Comparison of ENCODE assay signal across 1 cellular context in the genomic region with DNA sequence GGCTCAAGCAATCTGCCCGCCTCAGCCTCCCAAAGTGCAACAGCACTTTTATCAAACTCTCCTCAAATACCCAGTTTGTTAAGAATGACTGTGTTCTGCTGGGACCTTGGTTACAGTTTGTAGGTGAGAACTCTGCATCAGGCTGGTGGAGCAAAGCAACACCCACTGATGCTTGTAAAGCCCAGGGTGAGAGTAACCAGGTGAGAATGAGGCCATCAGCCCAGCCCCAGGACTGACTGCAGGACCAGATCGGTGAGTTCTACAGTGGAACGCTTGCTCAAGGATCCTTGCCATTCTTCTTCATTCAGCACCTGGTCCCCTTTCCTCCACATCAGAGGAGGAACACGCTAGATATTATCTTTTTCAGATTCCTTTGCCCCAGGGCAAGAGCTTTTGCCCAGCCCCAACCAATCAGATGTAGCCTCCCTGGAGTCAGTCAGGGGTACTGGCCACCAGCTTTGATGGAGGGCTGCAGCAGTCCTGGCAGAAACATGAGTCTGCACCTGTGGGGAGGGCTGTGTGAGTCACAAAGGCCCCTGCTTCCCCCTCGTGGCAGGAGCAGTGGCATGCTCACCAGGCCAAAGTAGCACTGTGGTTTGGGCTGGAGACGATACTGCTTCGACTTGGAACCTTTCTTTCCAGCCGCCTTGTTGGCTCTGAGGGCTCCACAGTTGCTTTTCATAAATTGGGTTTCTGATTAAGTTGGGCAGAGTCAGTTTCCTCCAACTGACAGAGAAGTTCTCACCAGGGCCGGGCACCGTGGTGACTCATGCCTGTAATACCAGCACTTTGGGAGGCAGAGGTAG.
A peak's percentile ranks its signal among the peaks of the same experiment; 100 is the strongest.
TF ChIP-seq lines count a peak whose summit lies in the region.

No MANE protein-coding gene starts in this region.

TF ChIP-seq in HepG2, 621 proteins besides CTCF, POLR2A, EP300 and RAD21 (continued from another document and continues in another):
- TF ChIP-seq, protein P1, sequence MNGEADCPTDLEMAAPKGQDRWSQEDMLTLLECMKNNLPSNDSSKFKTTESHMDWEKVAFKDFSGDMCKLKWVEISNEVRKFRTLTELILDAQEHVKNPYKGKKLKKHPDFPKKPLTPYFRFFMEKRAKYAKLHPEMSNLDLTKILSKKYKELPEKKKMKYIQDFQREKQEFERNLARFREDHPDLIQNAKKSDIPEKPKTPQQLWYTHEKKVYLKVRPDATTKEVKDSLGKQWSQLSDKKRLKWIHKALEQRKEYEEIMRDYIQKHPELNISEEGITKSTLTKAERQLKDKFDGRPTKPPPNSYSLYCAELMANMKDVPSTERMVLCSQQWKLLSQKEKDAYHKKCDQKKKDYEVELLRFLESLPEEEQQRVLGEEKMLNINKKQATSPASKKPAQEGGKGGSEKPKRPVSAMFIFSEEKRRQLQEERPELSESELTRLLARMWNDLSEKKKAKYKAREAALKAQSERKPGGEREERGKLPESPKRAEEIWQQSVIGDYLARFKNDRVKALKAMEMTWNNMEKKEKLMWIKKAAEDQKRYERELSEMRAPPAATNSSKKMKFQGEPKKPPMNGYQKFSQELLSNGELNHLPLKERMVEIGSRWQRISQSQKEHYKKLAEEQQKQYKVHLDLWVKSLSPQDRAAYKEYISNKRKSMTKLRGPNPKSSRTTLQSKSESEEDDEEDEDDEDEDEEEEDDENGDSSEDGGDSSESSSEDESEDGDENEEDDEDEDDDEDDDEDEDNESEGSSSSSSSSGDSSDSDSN (CRISPR knock-in tag; IDR thresholded peaks at IDR 0.05) = peak; percentile 44; the same call in 1 of the 2 replicates
- TF ChIP-seq ZSCAN25 (CRISPR knock-in tag; IDR thresholded peaks at IDR 0.05) (no peak), ZNF180 (CRISPR knock-in tag; IDR thresholded peaks at IDR 0.05; ENCODE audit: borderline replicate concordance, low read depth) (no peak), ZNF546 (CRISPR knock-in tag; conservative IDR thresholded peaks at IDR 0.05) (no peak), PHB2 (IDR thresholded peaks at IDR 0.05; ENCODE audit: partially characterized antibody) (no peak), JUNB (CRISPR knock-in tag; IDR thresholded peaks at IDR 0.05; ENCODE audit: borderline replicate concordance) (no peak), ZFP62 (CRISPR knock-in tag; IDR thresholded peaks at IDR 0.05) (no peak), MIER3 (CRISPR knock-in tag; IDR thresholded peaks at IDR 0.05; ENCODE audit: borderline replicate concordance) (peak; percentile 31; the same call in 1 of the 2 replicates), ZNF790 (CRISPR knock-in tag; IDR thresholded peaks at IDR 0.05; ENCODE audit: borderline replicate concordance) (no peak), CAMTA2 (CRISPR knock-in tag; IDR thresholded peaks at IDR 0.05; ENCODE audit: borderline replicate concordance) (no peak), ZIK1 (CRISPR knock-in tag; IDR thresholded peaks at IDR 0.05; ENCODE audit: borderline replicate concordance, low read depth) (no peak), MEF2D (CRISPR knock-in tag; IDR thresholded peaks at IDR 0.05) (no peak), GATA4 (IDR thresholded peaks at IDR 0.05; ENCODE audit: borderline replicate concordance, low read depth) (no peak), TFE3 (CRISPR knock-in tag; IDR thresholded peaks at IDR 0.05) (no peak), POGK (CRISPR knock-in tag; conservative IDR thresholded peaks at IDR 0.05) (no peak), ZNF44 (CRISPR knock-in tag; IDR thresholded peaks at IDR 0.05) (no peak), BHLHE40 (IDR thresholded peaks at IDR 0.05; ENCODE audit: low read length) (0 out of 2 replicates have a peak, but pooled peaks have one; percentile 22), SRSF9 (IDR thresholded peaks at IDR 0.05; ENCODE audit: borderline replicate concordance, insufficient read depth, low read depth, low read length, poor library complexity, severe bottlenecking) (no peak), SOX13 (IDR thresholded peaks at IDR 0.05) (no peak), SOX13 (CRISPR knock-in tag; conservative IDR thresholded peaks at IDR 0.05 in 1 of 2, IDR thresholded peaks at IDR 0.05 in 1 of 2) (0 out of 4 replicates have a peak, but pooled peaks of 1 of the 2 experiments have one; percentile 6), IRF2 (CRISPR knock-in tag; IDR thresholded peaks at IDR 0.05) (peak; percentile 64), ZFYVE20 (CRISPR knock-in tag; IDR thresholded peaks at IDR 0.05; ENCODE audit: borderline replicate concordance, low read depth) (no peak), STAG1 (CRISPR knock-in tag; IDR thresholded peaks at IDR 0.05) (peak; percentile 98), ZBTB38 (CRISPR knock-in tag; IDR thresholded peaks at IDR 0.05) (no peak), ZBTB49 (CRISPR knock-in tag; IDR thresholded peaks at IDR 0.05; ENCODE audit: borderline replicate concordance) (no peak)
- TF ChIP-seq, protein P2, sequence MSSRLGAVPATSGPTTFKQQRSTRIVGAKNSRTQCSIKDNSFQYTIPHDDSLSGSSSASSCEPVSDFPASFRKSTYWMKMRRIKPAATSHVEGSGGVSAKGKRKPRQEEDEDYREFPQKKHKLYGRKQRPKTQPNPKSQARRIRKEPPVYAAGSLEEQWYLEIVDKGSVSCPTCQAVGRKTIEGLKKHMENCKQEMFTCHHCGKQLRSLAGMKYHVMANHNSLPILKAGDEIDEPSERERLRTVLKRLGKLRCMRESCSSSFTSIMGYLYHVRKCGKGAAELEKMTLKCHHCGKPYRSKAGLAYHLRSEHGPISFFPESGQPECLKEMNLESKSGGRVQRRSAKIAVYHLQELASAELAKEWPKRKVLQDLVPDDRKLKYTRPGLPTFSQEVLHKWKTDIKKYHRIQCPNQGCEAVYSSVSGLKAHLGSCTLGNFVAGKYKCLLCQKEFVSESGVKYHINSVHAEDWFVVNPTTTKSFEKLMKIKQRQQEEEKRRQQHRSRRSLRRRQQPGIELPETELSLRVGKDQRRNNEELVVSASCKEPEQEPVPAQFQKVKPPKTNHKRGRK (CRISPR knock-in tag; IDR thresholded peaks at IDR 0.05) = no peak
- TF ChIP-seq, protein P3, sequence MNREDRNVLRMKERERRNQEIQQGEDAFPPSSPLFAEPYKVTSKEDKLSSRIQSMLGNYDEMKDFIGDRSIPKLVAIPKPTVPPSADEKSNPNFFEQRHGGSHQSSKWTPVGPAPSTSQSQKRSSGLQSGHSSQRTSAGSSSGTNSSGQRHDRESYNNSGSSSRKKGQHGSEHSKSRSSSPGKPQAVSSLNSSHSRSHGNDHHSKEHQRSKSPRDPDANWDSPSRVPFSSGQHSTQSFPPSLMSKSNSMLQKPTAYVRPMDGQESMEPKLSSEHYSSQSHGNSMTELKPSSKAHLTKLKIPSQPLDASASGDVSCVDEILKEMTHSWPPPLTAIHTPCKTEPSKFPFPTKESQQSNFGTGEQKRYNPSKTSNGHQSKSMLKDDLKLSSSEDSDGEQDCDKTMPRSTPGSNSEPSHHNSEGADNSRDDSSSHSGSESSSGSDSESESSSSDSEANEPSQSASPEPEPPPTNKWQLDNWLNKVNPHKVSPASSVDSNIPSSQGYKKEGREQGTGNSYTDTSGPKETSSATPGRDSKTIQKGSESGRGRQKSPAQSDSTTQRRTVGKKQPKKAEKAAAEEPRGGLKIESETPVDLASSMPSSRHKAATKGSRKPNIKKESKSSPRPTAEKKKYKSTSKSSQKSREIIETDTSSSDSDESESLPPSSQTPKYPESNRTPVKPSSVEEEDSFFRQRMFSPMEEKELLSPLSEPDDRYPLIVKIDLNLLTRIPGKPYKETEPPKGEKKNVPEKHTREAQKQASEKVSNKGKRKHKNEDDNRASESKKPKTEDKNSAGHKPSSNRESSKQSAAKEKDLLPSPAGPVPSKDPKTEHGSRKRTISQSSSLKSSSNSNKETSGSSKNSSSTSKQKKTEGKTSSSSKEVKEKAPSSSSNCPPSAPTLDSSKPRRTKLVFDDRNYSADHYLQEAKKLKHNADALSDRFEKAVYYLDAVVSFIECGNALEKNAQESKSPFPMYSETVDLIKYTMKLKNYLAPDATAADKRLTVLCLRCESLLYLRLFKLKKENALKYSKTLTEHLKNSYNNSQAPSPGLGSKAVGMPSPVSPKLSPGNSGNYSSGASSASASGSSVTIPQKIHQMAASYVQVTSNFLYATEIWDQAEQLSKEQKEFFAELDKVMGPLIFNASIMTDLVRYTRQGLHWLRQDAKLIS (CRISPR knock-in tag; IDR thresholded peaks at IDR 0.05) = no peak
- TF ChIP-seq, protein P4, sequence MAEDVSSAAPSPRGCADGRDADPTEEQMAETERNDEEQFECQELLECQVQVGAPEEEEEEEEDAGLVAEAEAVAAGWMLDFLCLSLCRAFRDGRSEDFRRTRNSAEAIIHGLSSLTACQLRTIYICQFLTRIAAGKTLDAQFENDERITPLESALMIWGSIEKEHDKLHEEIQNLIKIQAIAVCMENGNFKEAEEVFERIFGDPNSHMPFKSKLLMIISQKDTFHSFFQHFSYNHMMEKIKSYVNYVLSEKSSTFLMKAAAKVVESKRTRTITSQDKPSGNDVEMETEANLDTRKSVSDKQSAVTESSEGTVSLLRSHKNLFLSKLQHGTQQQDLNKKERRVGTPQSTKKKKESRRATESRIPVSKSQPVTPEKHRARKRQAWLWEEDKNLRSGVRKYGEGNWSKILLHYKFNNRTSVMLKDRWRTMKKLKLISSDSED (CRISPR knock-in tag; IDR thresholded peaks at IDR 0.05) = no peak
- TF ChIP-seq, protein P5, sequence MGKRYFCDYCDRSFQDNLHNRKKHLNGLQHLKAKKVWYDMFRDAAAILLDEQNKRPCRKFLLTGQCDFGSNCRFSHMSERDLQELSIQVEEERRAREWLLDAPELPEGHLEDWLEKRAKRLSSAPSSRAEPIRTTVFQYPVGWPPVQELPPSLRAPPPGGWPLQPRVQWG (CRISPR knock-in tag; IDR thresholded peaks at IDR 0.05; ENCODE audit: borderline replicate concordance, low read depth) = no peak
- TF ChIP-seq, protein P6, sequence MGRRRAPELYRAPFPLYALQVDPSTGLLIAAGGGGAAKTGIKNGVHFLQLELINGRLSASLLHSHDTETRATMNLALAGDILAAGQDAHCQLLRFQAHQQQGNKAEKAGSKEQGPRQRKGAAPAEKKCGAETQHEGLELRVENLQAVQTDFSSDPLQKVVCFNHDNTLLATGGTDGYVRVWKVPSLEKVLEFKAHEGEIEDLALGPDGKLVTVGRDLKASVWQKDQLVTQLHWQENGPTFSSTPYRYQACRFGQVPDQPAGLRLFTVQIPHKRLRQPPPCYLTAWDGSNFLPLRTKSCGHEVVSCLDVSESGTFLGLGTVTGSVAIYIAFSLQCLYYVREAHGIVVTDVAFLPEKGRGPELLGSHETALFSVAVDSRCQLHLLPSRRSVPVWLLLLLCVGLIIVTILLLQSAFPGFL (CRISPR knock-in tag; IDR thresholded peaks at IDR 0.05) = no peak
- TF ChIP-seq, protein P7, sequence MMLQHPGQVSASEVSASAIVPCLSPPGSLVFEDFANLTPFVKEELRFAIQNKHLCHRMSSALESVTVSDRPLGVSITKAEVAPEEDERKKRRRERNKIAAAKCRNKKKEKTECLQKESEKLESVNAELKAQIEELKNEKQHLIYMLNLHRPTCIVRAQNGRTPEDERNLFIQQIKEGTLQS (CRISPR knock-in tag; IDR thresholded peaks at IDR 0.05) = no peak
- TF ChIP-seq, protein P8, sequence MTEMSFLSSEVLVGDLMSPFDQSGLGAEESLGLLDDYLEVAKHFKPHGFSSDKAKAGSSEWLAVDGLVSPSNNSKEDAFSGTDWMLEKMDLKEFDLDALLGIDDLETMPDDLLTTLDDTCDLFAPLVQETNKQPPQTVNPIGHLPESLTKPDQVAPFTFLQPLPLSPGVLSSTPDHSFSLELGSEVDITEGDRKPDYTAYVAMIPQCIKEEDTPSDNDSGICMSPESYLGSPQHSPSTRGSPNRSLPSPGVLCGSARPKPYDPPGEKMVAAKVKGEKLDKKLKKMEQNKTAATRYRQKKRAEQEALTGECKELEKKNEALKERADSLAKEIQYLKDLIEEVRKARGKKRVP (CRISPR knock-in tag; IDR thresholded peaks at IDR 0.05) = no peak
